In the genomic region with DNA sequence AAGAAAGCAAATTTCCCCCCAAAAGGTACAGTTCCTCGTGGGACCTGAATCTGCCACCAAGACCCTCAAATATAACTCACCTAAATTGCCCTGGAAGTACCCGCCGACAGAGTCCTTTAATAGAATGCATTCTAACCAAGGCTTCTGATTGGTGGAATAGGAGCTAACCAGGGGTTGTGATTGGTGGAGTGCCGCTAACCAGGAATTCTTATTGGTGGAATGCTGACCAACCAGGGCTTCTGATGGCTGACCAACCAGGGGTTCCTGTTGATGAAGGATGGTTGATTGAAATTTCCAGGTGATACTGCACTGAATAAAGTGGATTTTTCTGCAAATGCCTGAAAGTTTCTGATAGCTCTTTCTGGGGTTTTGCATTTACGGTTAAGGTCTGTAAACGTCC, we compare ENCODE assay signal across 15 cellular contexts. TPM values are rescaled to one million over a fixed set of nuclear protein-coding genes. Genes with fewer than 3 reads are reported as not detected.
DNase-seq lines count a peak whose midpoint lies in the region; ATAC-seq and TF ChIP-seq lines count a peak whose summit lies in the region.
"Had no signal": no experiment of that assay in that cellular context is flagged by ENCODE, and none has a peak within 500 bp of the region (broad histone marks: within the 10 kb centered on the region; RNA-seq: fewer than 3 reads in every experiment).

No MANE protein-coding gene starts in this region.

- ATAC-seq in GM21786 (IDR thresholded peaks at IDR 0.05; ENCODE audit: unreplicated experiment) = no peak

- H3K4me3 ChIP-seq in astrocyte of the spinal cord (ENCODE audit: low read depth, low read length) = no peak overlapping the region

- no peak for TF ChIP-seq CTCF in astrocyte of the spinal cord (IDR thresholded peaks at IDR 0.05; ENCODE audit: low read depth, low read length)
- no peak for TF ChIP-seq CTCF in neural crest cell (conservative IDR thresholded peaks at IDR 0.05)

- DNase-seq in activated CD4-positive, alpha-beta T cell treated with anti-CD3 and anti-CD28 coated beads for 48 hours = peak; percentile 24
- DNase-seq in activated CD4-positive, alpha-beta T cell treated with anti-CD3 and anti-CD28 coated beads for 1 hour = no peak
- peak; percentile 23 for DNase-seq in HT1080 (ENCODE audit: low read depth)
- peak; percentile 6 for DNase-seq in astrocyte of the spinal cord (ENCODE audit: low read depth, low spot score)
- no peak for DNase-seq in neural crest cell (ENCODE audit: low read depth, low spot score)
- no peak for DNase-seq in NCI-H2107 (lab: John Stamatoyannopoulos, UW)
- no peak for DNase-seq in LoVo (ENCODE audit: low spot score)
- DNase-seq: EL; hippocampal formation; NCI-H510A treated with DMSO at 0.1 percent for 48 hours; SHP77 treated with DMSO at 0.1 percent for 48 hours; stimulated activated CD4-positive, alpha-beta T cell treated with anti-CD3 and anti-CD28 coated beads, Interleukin-15, amount 100 ng/mL, for 24 hours; stimulated activated CD8-positive, alpha-beta memory T cell treated with anti-CD3 and anti-CD28 coated beads, Interleukin-4, amount 100 ng/mL, for 48 hours had no signal

- in situ Hi-C loops in astrocyte of the spinal cord (cut with HindIII; ENCODE audit: low sequenced_read_pairs) = no loop called here

- no peaks in the 10 kb centered on the region for H3K27me3 Mint-ChIP-seq in neural crest cell (ENCODE audit: low read depth)

- peaks cover 19% of the 10 kb centered on the region for H3K4me1 Mint-ChIP-seq in neural crest cell

- no peak overlapping the region for H3K27ac Mint-ChIP-seq in neural crest cell (ENCODE audit: unreplicated experiment)

- no peaks in the 10 kb centered on the region for H3K9me3 Mint-ChIP-seq in neural crest cell

- H3K36me3 Mint-ChIP-seq in neural crest cell (ENCODE audit: low read depth) = peaks cover 14% of the 10 kb centered on the region

- peak overlapping the region; percentile 47 for H3K4me3 Mint-ChIP-seq in neural crest cell

RNA-seq across cellular contexts. Expression of a gene that starts 6.5 kb away (rescaled TPM):
- total RNA-seq in HT1080 (2014; rRNA removed; shearing (Covaris generic)) = 25.3 and 35.3 TPM in 2 replicates
- polyA plus RNA-seq in HT1080 (2015; cell fraction: cytosol; rRNA removed) = 20.2 and 22.7 TPM in 2 replicates
- polyA plus RNA-seq in HT1080 (2015; cell fraction: nucleus; rRNA removed) = 25.4 and 27.0 TPM in 2 replicates
- total RNA-seq in neural crest cell = 36.9 and 37.9 TPM in 2 replicates

RNA-seq across cellular contexts. Expression of a gene that starts 24.5 kb away (rescaled TPM):
- total RNA-seq in HT1080 (2014; rRNA removed; shearing (Covaris generic)) = not detected in 2 replicates
- not detected in 2 replicates for polyA plus RNA-seq in HT1080 (2015; cell fraction: cytosol; rRNA removed)
- not detected in 2 replicates for polyA plus RNA-seq in HT1080 (2015; cell fraction: nucleus; rRNA removed)
- total RNA-seq in neural crest cell = 0.32 and 0.40 TPM in 2 replicates
- total RNA-seq: astrocyte had no signal

RNA-seq across cellular contexts. Expression of a gene that starts 49.5 kb away (rescaled TPM):
- total RNA-seq in HT1080 (2014; rRNA removed; shearing (Covaris generic)) = 0.84 and 2.8 TPM in 2 replicates
- polyA plus RNA-seq in HT1080 (2015; cell fraction: cytosol; rRNA removed) = 8.6 and 9.5 TPM in 2 replicates
- 6.5 and 7.0 TPM in 2 replicates for polyA plus RNA-seq in HT1080 (2015; cell fraction: nucleus; rRNA removed)
- total RNA-seq in neural crest cell = 17.2 and 17.4 TPM in 2 replicates

Comparison
In these comparisons a context has a peak if more than half of its experiments do, and no peak if none do; other contexts are left out.
1. DNase-seq: peak in activated CD4-positive, alpha-beta T cell treated with anti-CD3 and anti-CD28 coated beads for 48 hours (single experiment), HT1080 (single experiment) and astrocyte of the spinal cord (single experiment); none in activated CD4-positive, alpha-beta T cell treated with anti-CD3 and anti-CD28 coated beads for 1 hour (single experiment), neural crest cell (single experiment), NCI-H2107 (single experiment) and LoVo (single experiment).